Comparison of ENCODE assay signal across 25 cellular contexts in genomic region chr4:126441173-126441810, GRCh38.
DNase-seq lines count a peak whose midpoint lies in the region; ATAC-seq, FAIRE-seq and TF ChIP-seq lines count a peak whose summit lies in the region.
"Had no signal": no experiment of that assay in that cellular context is flagged by ENCODE, and none has a peak within 500 bp of the region (broad histone marks: within the 10 kb centered on the region; RNA-seq: fewer than 3 reads in every experiment).

No MANE protein-coding gene starts in this region.

- 52 to 61% methylated on average over 3 of the region's 3 CpGs for WGBS in heart right ventricle, 2 donors

- H4K20me1 ChIP-seq in GM23338 (replicated peaks; ENCODE audit: insufficient read depth), result no peaks in the 10 kb centered on the region
- H4K20me1 ChIP-seq: BLaER1 had no signal

- TF ChIP-seq CTCF in GM23338 (conservative IDR thresholded peaks at IDR 0.05; ENCODE audit: low read depth in 2 of 2) (no peak), heart right ventricle (IDR thresholded peaks at IDR 0.05) (no peak), coronary artery (IDR thresholded peaks at IDR 0.05) (no peak)

- H3K4me1 Mint-ChIP-seq in GM23338, result peaks cover 27% of the 10 kb centered on the region
- H3K4me1 Mint-ChIP-seq: activated naive CD8-positive, alpha-beta T cell treated with anti-CD3 and anti-CD28 coated beads for 36 hours had no signal

- no peak overlapping the region for H3K4me2 ChIP-seq in GM23338
- H3K4me2 ChIP-seq: BLaER1, SK-N-SH had no signal

- no peaks in the 10 kb centered on the region for H3K27me3 ChIP-seq in GM23338 (ENCODE audit: insufficient read depth)
- H3K27me3 ChIP-seq in heart right ventricle, result no peaks in the 10 kb centered on the region
- H3K27me3 ChIP-seq in neuron (ENCODE audit: insufficient read depth, low read length), result no peaks in the 10 kb centered on the region
- H3K27me3 ChIP-seq: BLaER1, colonic mucosa, MG63, suprapubic skin, uterus had no signal

- peaks cover 36% of the 10 kb centered on the region for H3K4me1 ChIP-seq in GM23338 (ENCODE audit: insufficient read depth)
- H3K4me1 ChIP-seq in heart right ventricle, result peaks cover 0 to 7% (median 0%) of the 10 kb centered on the region in 9 donors
- peaks cover 25% of the 10 kb centered on the region for H3K4me1 ChIP-seq in neuron (ENCODE audit: insufficient read depth, low read length)
- H3K4me1 ChIP-seq: BLaER1, colonic mucosa, suprapubic skin, uterus had no signal

- no peaks in the 10 kb centered on the region for H3K36me3 Mint-ChIP-seq in GM23338 (ENCODE audit: low read depth)
- H3K36me3 Mint-ChIP-seq: activated naive CD8-positive, alpha-beta T cell treated with anti-CD3 and anti-CD28 coated beads for 36 hours; brain had no signal

- FAIRE-seq in GM19239 (lab: Jason Lieb, UNC) (no peak), HTR-8/SVneo (lab: Jason Lieb, UNC) (no peak)
- FAIRE-seq: GM12891 had no signal

- no peaks in the 10 kb centered on the region for H3F3A ChIP-seq in GM23338 (replicated peaks; ENCODE audit: low read depth)

- H3K27me3 Mint-ChIP-seq in GM23338 (ENCODE audit: insufficient read depth, low read depth, poor library complexity), result no peaks in the 10 kb centered on the region
- H3K27me3 Mint-ChIP-seq: activated naive CD8-positive, alpha-beta T cell treated with anti-CD3 and anti-CD28 coated beads for 36 hours; brain had no signal

- H3K9me2 ChIP-seq in GM23338 (ENCODE audit: insufficient read depth), result peaks cover 6% of the 10 kb centered on the region; the same call in 1 of the 2 replicates
- H3K9me2 ChIP-seq: SK-N-SH had no signal

- H3K9me3 ChIP-seq in heart right ventricle (no peaks in the 10 kb centered on the region), neuron (ENCODE audit: low read length) (no peaks in the 10 kb centered on the region)
- H3K9me3 ChIP-seq: BLaER1, colonic mucosa, MG63, SK-N-SH, suprapubic skin, uterus had no signal

- no peaks in the 10 kb centered on the region for H3K9me3 Mint-ChIP-seq in GM23338
- H3K9me3 Mint-ChIP-seq: endodermal cell had no signal

- intact Hi-C loops in heart right ventricle (cut with DNase I), result no loop called here

- no peaks in the 10 kb centered on the region for H3K36me3 ChIP-seq in GM23338 (ENCODE audit: insufficient read depth)
- H3K36me3 ChIP-seq in heart right ventricle, result no peaks in the 10 kb centered on the region
- H3K36me3 ChIP-seq in neuron (ENCODE audit: insufficient read depth, low read length), result no peaks in the 10 kb centered on the region
- H3K36me3 ChIP-seq: BLaER1, colonic mucosa, MG63, suprapubic skin, uterus had no signal

- no peak overlapping the region for H3K4me3 Mint-ChIP-seq in GM23338
- H3K4me3 Mint-ChIP-seq: activated naive CD8-positive, alpha-beta T cell treated with anti-CD3 and anti-CD28 coated beads for 36 hours; brain; endodermal cell had no signal

- DNase-seq in GM23338 (ENCODE audit: low spot score) (no peak), amniotic epithelial cell (ENCODE audit: low read depth) (peak; percentile 10), heart right ventricle (no peak), GM19239 (ENCODE audit: insufficient read length, low spot score) (no peak), coronary artery (ENCODE audit: low spot score) (no peak), HTR-8/SVneo (ENCODE audit: insufficient read length, low spot score) (no peak)
- DNase-seq: activated CD8-positive, alpha-beta memory T cell treated with anti-CD3 and anti-CD28 coated beads, Interleukin-2, amount 50 U/mL, for 4 hours; activated naive CD8-positive, alpha-beta T cell treated with anti-CD3 and anti-CD28 coated beads for 36 hours; colonic mucosa; COR-L47; DMS79 treated with DMSO at 0.1 percent for 48 hours; endodermal cell; MG63; NCI-H1417; NCI-H510A; NK-92 treated with Interleukin-12 subunit alpha and Interleukin-12 subunit beta, amount 100 ng/mL, for 24 hours; SK-N-SH; uterus had no signal

- no peak overlapping the region for H3K27ac Mint-ChIP-seq in GM23338
- H3K27ac Mint-ChIP-seq: activated naive CD8-positive, alpha-beta T cell treated with anti-CD3 and anti-CD28 coated beads for 36 hours; activated T-helper 2 cell treated with anti-CD3 and anti-CD28 coated beads, Interferon-gamma antibody, Interleukin-2, Interleukin-4, amounts not matched to agents 10 μg/mL and 5 μg/mL and 100 μg/mL, durations not matched to agents 14 hours and 24 hours and 36 hours; endodermal cell had no signal

- ATAC-seq in GM23338, result no peak
- ATAC-seq in heart right ventricle, result peak in 6 of 8 donors; percentile 51 to 85 (median 76)
- no peak for ATAC-seq in GM21381 (IDR thresholded peaks at IDR 0.05; ENCODE audit: unreplicated experiment)

- H3K4me3 ChIP-seq in GM23338, result no peak overlapping the region
- H3K4me3 ChIP-seq in heart right ventricle, result no peak overlapping the region
- H3K4me3 ChIP-seq in neuron (ENCODE audit: low read length), result no peak overlapping the region
- no peak overlapping the region for H3K4me3 ChIP-seq in coronary artery
- H3K4me3 ChIP-seq: BLaER1, colonic mucosa, MG63, suprapubic skin, uterus had no signal

- H3K27ac ChIP-seq in GM23338 (ENCODE audit: low read depth) (no peak overlapping the region), heart right ventricle (peak overlapping the region in 2 of 10 donors; percentile 7 to 42), coronary artery (peak overlapping the region in 1 of 2 donors; percentile 48)
- H3K27ac ChIP-seq: BLaER1, colonic mucosa, suprapubic skin, uterus had no signal

- H2AFZ ChIP-seq in GM23338 (peak overlapping the region; percentile 52; the same call in 1 of the 2 replicates), neuron (ENCODE audit: low read depth, low read length) (peak overlapping the region; percentile 54)

- H3K79me2 ChIP-seq in GM23338 (replicated peaks; ENCODE audit: insufficient read depth), result no peaks in the 10 kb centered on the region

TF ChIP-seq in GM23338, 12 proteins besides CTCF, POLR2A, EP300 and RAD21 (continues in another document):
- TF ChIP-seq NANOG (IDR thresholded peaks at IDR 0.05; ENCODE audit: borderline replicate concordance) (no peak), POLR2AphosphoS5 (IDR thresholded peaks at IDR 0.05; ENCODE audit: low read depth) (no peak), EZH2phosphoT487 (IDR thresholded peaks at IDR 0.05; ENCODE audit: unreplicated experiment) (no peak), ETS1 (IDR thresholded peaks at IDR 0.05) (no peak), CREB1 (CRISPR knock-in tag; IDR thresholded peaks at IDR 0.05; ENCODE audit: low read depth) (no peak), ZNF114 (CRISPR knock-in tag; IDR thresholded peaks at IDR 0.05) (no peak), EZH2 (IDR thresholded peaks at IDR 0.05; ENCODE audit: low read depth, unreplicated experiment) (no peak), JUNB (IDR thresholded peaks at IDR 0.05; ENCODE audit: unreplicated experiment) (no peak), STAT1 (IDR thresholded peaks at IDR 0.05; ENCODE audit: unreplicated experiment) (no peak), REST (IDR thresholded peaks at IDR 0.05; ENCODE audit: unreplicated experiment) (no peak), ZNF331 (CRISPR knock-in tag; IDR thresholded peaks at IDR 0.05; ENCODE audit: low read depth) (no peak)

Comparison
In these comparisons a context has a peak if more than half of its experiments do, and no peak if none do; other contexts are left out.
1. ATAC-seq: peak in heart right ventricle (6 of 8); none in GM23338 (single experiment) and GM21381 (single experiment).